ENCODE assay signal across 14 cellular contexts in genomic region chr13:51806571-51806970, GRCh38. TPM values are rescaled to one million over a fixed set of nuclear protein-coding genes. Genes with fewer than 3 reads are reported as not detected.
DNase-seq lines count a peak whose midpoint lies in the region; ATAC-seq and TF ChIP-seq lines count a peak whose summit lies in the region.
"Had no signal": no experiment of that assay in that cellular context is flagged by ENCODE, and none has a peak within 500 bp of the region (broad histone marks: within the 10 kb centered on the region; RNA-seq: fewer than 3 reads in every experiment).

No MANE protein-coding gene starts in this region.

- H3K4me3 ChIP-seq in adrenal gland, result no peak overlapping the region
- no peak overlapping the region for H3K4me3 ChIP-seq in mesodermal cell (ENCODE audit: extremely low read depth, insufficient read depth, low read length, poor library complexity, severe bottlenecking)
- no peak overlapping the region for H3K4me3 ChIP-seq in endodermal cell (ENCODE audit: low read length)
- H3K4me3 ChIP-seq: colonic mucosa, smooth muscle cell had no signal

- no peak overlapping the region for H3K9ac ChIP-seq in endodermal cell (ENCODE audit: extremely low read depth, low read length, poor library complexity, severe bottlenecking)

- ATAC-seq in GM19395 (IDR thresholded peaks at IDR 0.05; ENCODE audit: unreplicated experiment), result no peak

- intact Hi-C loops in adrenal gland (cut with DNase I), result no loop called here

- no peaks in the 10 kb centered on the region for H3K36me3 ChIP-seq in adrenal gland (replicated peaks in 1 of 2)
- H3K36me3 ChIP-seq in mesodermal cell (ENCODE audit: control insufficient read depth, insufficient read depth, low read length), result no peaks in the 10 kb centered on the region
- no peaks in the 10 kb centered on the region for H3K36me3 ChIP-seq in endodermal cell (ENCODE audit: control insufficient read depth, insufficient read depth, low read length)
- H3K36me3 ChIP-seq: colonic mucosa had no signal

- TF ChIP-seq CTCF in adrenal gland (IDR thresholded peaks at IDR 0.05), result no peak
- no peak for TF ChIP-seq CTCF in endodermal cell (conservative IDR thresholded peaks at IDR 0.05)

- H3K27ac Mint-ChIP-seq in endodermal cell, result no peak overlapping the region

- WGBS in adrenal gland, 4 donors, result 54 to 65% (median 59%) methylated on average over 2 of the region's 2 CpGs
- WGBS in mesodermal cell (ENCODE audit: insufficient coverage in 2 of 2), 2 experiments, result 87 to 90% methylated on average over 2 of the region's 2 CpGs
- 58 to 88% methylated on average over 2 of the region's 2 CpGs for WGBS in endodermal cell (ENCODE audit: insufficient coverage in 1 of 2, insufficient read length in 1 of 2), 2 experiments

- H3K27ac ChIP-seq in adrenal gland (no peak overlapping the region), mesodermal cell (ENCODE audit: low read depth, low read length, severe bottlenecking) (peak overlapping the region; percentile 23), endodermal cell (ENCODE audit: low read depth, low read length) (no peak overlapping the region)
- H3K27ac ChIP-seq: 22Rv1, colonic mucosa, HL-60 had no signal

- no peak overlapping the region for H3K4me3 Mint-ChIP-seq in endodermal cell
- H3K4me3 Mint-ChIP-seq: stimulated activated naive CD8-positive, alpha-beta T cell treated with anti-CD3 and anti-CD28 coated beads, Interleukin-15, Interleukin-2, amounts not matched to agents 100 ng/mL and 50 ng/mL, for 24 hours had no signal

- H3K4me1 ChIP-seq in adrenal gland (replicated peaks in 1 of 2), result peaks cover 16 to 24% of the 10 kb centered on the region in 2 donors
- H3K4me1 ChIP-seq in mesodermal cell (ENCODE audit: control insufficient read depth, insufficient read depth, low read length, poor library complexity, severe bottlenecking), result peaks cover 15% of the 10 kb centered on the region
- peaks cover 9% of the 10 kb centered on the region for H3K4me1 ChIP-seq in endodermal cell (ENCODE audit: control insufficient read depth, insufficient read depth, low read length)

- H3K9me3 ChIP-seq in adrenal gland (replicated peaks in 1 of 3), result no peaks in the 10 kb centered on the region
- no peaks in the 10 kb centered on the region for H3K9me3 ChIP-seq in mesodermal cell (ENCODE audit: control insufficient read depth, low read length)
- no peaks in the 10 kb centered on the region for H3K9me3 ChIP-seq in endodermal cell (ENCODE audit: control insufficient read depth, low read length)
- H3K9me3 ChIP-seq: colonic mucosa had no signal

- peaks cover 32% of the 10 kb centered on the region for H3K4me1 Mint-ChIP-seq in endodermal cell

- H3K27me3 ChIP-seq in adrenal gland (no peaks in the 10 kb centered on the region), endodermal cell (ENCODE audit: control insufficient read depth, insufficient read depth, low read length, poor library complexity, severe bottlenecking) (no peaks in the 10 kb centered on the region)
- H3K27me3 ChIP-seq: colonic mucosa had no signal

- no peak for TF ChIP-seq POLR2A in adrenal gland (IDR thresholded peaks at IDR 0.05)

- DNase-seq in DMS 273 (lab: John Stamatoyannopoulos, UW; ENCODE audit: unreplicated experiment), result peak; percentile 77
- no peak for DNase-seq in DMS 273 treated with DMSO at 0.1 percent for 48 hours (lab: John Stamatoyannopoulos, UW)
- peak; percentile 50 for DNase-seq in M059J (ENCODE audit: low read depth)
- DNase-seq in adrenal gland, result peak; percentile 45 to 83 (median 59)
- no peak for DNase-seq in endodermal cell
- DNase-seq in activated CD4-positive, CD25-positive, alpha-beta regulatory T cell (lab: John Stamatoyannopoulos, UW), result no peak
- DNase-seq: colonic mucosa had no signal

- no peaks in the 10 kb centered on the region for H3K9me3 Mint-ChIP-seq in endodermal cell
- H3K9me3 Mint-ChIP-seq: stimulated activated naive CD8-positive, alpha-beta T cell treated with anti-CD3 and anti-CD28 coated beads, Interleukin-15, Interleukin-2, amounts not matched to agents 100 ng/mL and 50 ng/mL, for 24 hours had no signal

- H3K27me3 Mint-ChIP-seq in endodermal cell (ENCODE audit: insufficient read depth), result no peaks in the 10 kb centered on the region
- H3K27me3 Mint-ChIP-seq: stimulated activated naive CD8-positive, alpha-beta T cell treated with anti-CD3 and anti-CD28 coated beads, Interleukin-15, Interleukin-2, amounts not matched to agents 100 ng/mL and 50 ng/mL, for 24 hours had no signal

- H3K36me3 Mint-ChIP-seq in endodermal cell (ENCODE audit: low read depth), result no peaks in the 10 kb centered on the region

RNA-seq across cellular contexts. Expression of gene DHRS12, which starts 2.6 kb away (rescaled TPM):
- total RNA-seq in M059J (2014; rRNA removed; shearing (Covaris generic)), result 2.1 and 2.2 TPM in 2 replicates
- total RNA-seq in adrenal gland (10 to 100 TPM in 4 of 8 donors, 1 to 10 TPM in 4; 4.3 to 16.6 (median 10.1) TPM), endodermal cell (10 to 100 TPM; 13.8 to 19.8 TPM)
- polyA plus RNA-seq in adrenal gland, result 10 to 100 TPM; 12.1 to 33.9 (median 28.6) TPM
- polyA plus RNA-seq in mesodermal cell (2013, experiment 1 of 2), result 10.1 TPM
- 9.7 TPM for polyA plus RNA-seq in mesodermal cell (2013, experiment 2 of 2)
- 18.1 TPM for polyA plus RNA-seq in endodermal cell (2013, experiment 1 of 2)
- polyA plus RNA-seq in endodermal cell (2013, experiment 2 of 2), result 11.8 TPM

RNA-seq across cellular contexts. Expression of gene TMEM272, which starts 38.4 kb away (rescaled TPM):
- total RNA-seq in M059J (2014; rRNA removed; shearing (Covaris generic)), result not detected in 2 replicates
- total RNA-seq in adrenal gland, result not detected
- under 1 TPM in 2 of 3 donors, not detected in 1; 0.03 to 0.05 TPM for polyA plus RNA-seq in adrenal gland
- polyA plus RNA-seq in mesodermal cell (2013, experiment 1 of 2), result 0.07 TPM
- 0.10 TPM for polyA plus RNA-seq in mesodermal cell (2013, experiment 2 of 2)
- total RNA-seq in endodermal cell, result under 1 TPM; 0.62 TPM
- polyA plus RNA-seq in endodermal cell (2013, experiment 1 of 2), result 0.11 TPM
- 0.58 TPM for polyA plus RNA-seq in endodermal cell (2013, experiment 2 of 2)
- total RNA-seq: kidney epithelial cell had no signal

RNA-seq across cellular contexts. Expression of gene CCDC70, which starts 55.2 kb away (rescaled TPM):
- total RNA-seq in M059J (2014; rRNA removed; shearing (Covaris generic)), result 0.34 TPM in 1 of 2 replicates, not detected in the other
- total RNA-seq in adrenal gland (not detected), endodermal cell (not detected)
- not detected for polyA plus RNA-seq in adrenal gland
- not detected for polyA plus RNA-seq in mesodermal cell (2013, experiment 1 of 2)
- not detected for polyA plus RNA-seq in mesodermal cell (2013, experiment 2 of 2)
- not detected for polyA plus RNA-seq in endodermal cell (2013, experiment 1 of 2)
- not detected for polyA plus RNA-seq in endodermal cell (2013, experiment 2 of 2)
- total RNA-seq: colonic mucosa, kidney epithelial cell, smooth muscle cell had no signal
- polyA plus RNA-seq: smooth muscle cell had no signal

Comparison
In these comparisons a context has a peak if more than half of its experiments do, and no peak if none do; other contexts are left out.
1. DNase-seq: peak in DMS 273 (single experiment), M059J (single experiment) and adrenal gland (7 of 7); none in DMS 273 treated with DMSO at 0.1 percent for 48 hours (single experiment), endodermal cell (single experiment) and activated CD4-positive, CD25-positive, alpha-beta regulatory T cell (0 of 4).